In the genomic region with DNA sequence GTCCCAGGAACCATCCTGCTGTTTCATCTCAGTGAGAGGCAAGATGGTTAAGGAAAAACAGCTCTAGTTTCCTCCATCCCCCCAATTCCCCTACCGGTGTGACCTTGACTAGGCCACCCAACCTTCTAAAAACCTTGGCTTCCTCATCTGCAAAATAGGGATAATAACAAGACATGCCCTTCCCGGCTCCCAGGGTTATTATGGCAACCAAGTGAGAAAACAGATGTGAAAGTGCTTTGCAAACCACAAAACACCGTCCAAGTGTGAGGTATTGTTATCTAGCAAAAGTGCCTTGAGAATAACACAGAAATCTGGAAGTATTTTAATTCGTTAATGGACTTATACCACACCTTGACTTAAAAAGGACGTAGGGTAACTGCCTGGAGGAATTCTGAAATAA, we compare ENCODE assay signal across 8 cellular contexts.
A peak's percentile ranks its signal among the peaks of the same experiment; 100 is the strongest.
DNase-seq lines count a peak whose midpoint lies in the region; ATAC-seq, FAIRE-seq and TF ChIP-seq lines count a peak whose summit lies in the region.

No MANE protein-coding gene starts in this region.

- H3K4me1 ChIP-seq in smooth muscle cell (ENCODE audit: low read depth): peaks cover 30% of the 10 kb centered on the region

- H3K4me3 ChIP-seq in smooth muscle cell: no peak overlapping the region

- H3K9me3 ChIP-seq in smooth muscle cell (replicated peaks; ENCODE audit: low read depth): no peaks in the 10 kb centered on the region

- H3K27ac Mint-ChIP-seq in endothelial cell (ENCODE audit: unreplicated experiment): peak overlapping the region; percentile 43
- H3K27ac Mint-ChIP-seq in mesothelial cell of epicardium: no peak overlapping the region

- FAIRE-seq in GM18507 (lab: Jason Lieb, UNC): peak; percentile 48

- TF ChIP-seq CTCF in endothelial cell (IDR thresholded peaks at IDR 0.05; ENCODE audit: unreplicated experiment) (no peak), smooth muscle cell (IDR thresholded peaks at IDR 0.05; ENCODE audit: borderline replicate concordance, insufficient read depth, poor library complexity, severe bottlenecking) (no peak), mesothelial cell of epicardium (IDR thresholded peaks at IDR 0.05; ENCODE audit: unreplicated experiment) (no peak)

- H3K27ac ChIP-seq in smooth muscle cell (ENCODE audit: low read depth): peak overlapping the region; percentile 65

- ATAC-seq in GM21447 (IDR thresholded peaks at IDR 0.05; ENCODE audit: unreplicated experiment): no peak
- no peak for ATAC-seq in HG03469 (IDR thresholded peaks at IDR 0.05; ENCODE audit: unreplicated experiment)

- 81% methylated on average over 5 of the region's 5 CpGs for WGBS in smooth muscle cell (ENCODE audit: low lambda C conversion rate)

- H3F3A ChIP-seq in smooth muscle cell (ENCODE audit: low read depth): no peaks in the 10 kb centered on the region

- H3K4me1 Mint-ChIP-seq in endothelial cell (ENCODE audit: unreplicated experiment) (peaks cover 86% of the 10 kb centered on the region), mesothelial cell of epicardium (peaks cover 35% of the 10 kb centered on the region)

- peaks cover 22% of the 10 kb centered on the region for H3K79me2 ChIP-seq in smooth muscle cell (ENCODE audit: low read depth)

- H3K36me3 ChIP-seq in smooth muscle cell (ENCODE audit: low read depth): no peaks in the 10 kb centered on the region

- H3K9ac ChIP-seq in smooth muscle cell (ENCODE audit: low read depth): peak overlapping the region; percentile 12

- no peaks in the 10 kb centered on the region for H4K20me1 ChIP-seq in smooth muscle cell (ENCODE audit: low read depth)

- H3K36me3 Mint-ChIP-seq in endothelial cell (ENCODE audit: low read depth, unreplicated experiment) (peaks cover 13% of the 10 kb centered on the region), mesothelial cell of epicardium (no peaks in the 10 kb centered on the region)

- H3K27me3 Mint-ChIP-seq in endothelial cell (ENCODE audit: unreplicated experiment) (peaks cover 6% of the 10 kb centered on the region), mesothelial cell of epicardium (ENCODE audit: low read depth) (no peaks in the 10 kb centered on the region)

- DNase-seq in GM18507 (ENCODE audit: extremely low spot score, insufficient read length, low read depth) (no peak), RPMI7951 (ENCODE audit: low read depth) (peak; percentile 20), endothelial cell (ENCODE audit: low spot score) (no peak), smooth muscle cell (lab: John Stamatoyannopoulos, UW; ENCODE audit: unreplicated experiment) (no peak), mesothelial cell of epicardium (ENCODE audit: low spot score in 2 of 2, unreplicated experiment in 2 of 2) (no peak), NCI-H2171 (lab: John Stamatoyannopoulos, UW) (no peak)

- H3K4me3 Mint-ChIP-seq in endothelial cell (ENCODE audit: unreplicated experiment): no peak overlapping the region
- no peak overlapping the region for H3K4me3 Mint-ChIP-seq in mesothelial cell of epicardium

- no peaks in the 10 kb centered on the region for H3K9me3 Mint-ChIP-seq in endothelial cell (ENCODE audit: unreplicated experiment)
- H3K9me3 Mint-ChIP-seq in mesothelial cell of epicardium: no peaks in the 10 kb centered on the region

- H3K4me2 ChIP-seq in smooth muscle cell: no peak overlapping the region

- H3K27me3 ChIP-seq in smooth muscle cell (ENCODE audit: low read depth): no peaks in the 10 kb centered on the region

- H2AFZ ChIP-seq in smooth muscle cell (ENCODE audit: low read depth): no peak overlapping the region
